Comparison of ENCODE assay signal across 8 cellular contexts in the genomic region with DNA sequence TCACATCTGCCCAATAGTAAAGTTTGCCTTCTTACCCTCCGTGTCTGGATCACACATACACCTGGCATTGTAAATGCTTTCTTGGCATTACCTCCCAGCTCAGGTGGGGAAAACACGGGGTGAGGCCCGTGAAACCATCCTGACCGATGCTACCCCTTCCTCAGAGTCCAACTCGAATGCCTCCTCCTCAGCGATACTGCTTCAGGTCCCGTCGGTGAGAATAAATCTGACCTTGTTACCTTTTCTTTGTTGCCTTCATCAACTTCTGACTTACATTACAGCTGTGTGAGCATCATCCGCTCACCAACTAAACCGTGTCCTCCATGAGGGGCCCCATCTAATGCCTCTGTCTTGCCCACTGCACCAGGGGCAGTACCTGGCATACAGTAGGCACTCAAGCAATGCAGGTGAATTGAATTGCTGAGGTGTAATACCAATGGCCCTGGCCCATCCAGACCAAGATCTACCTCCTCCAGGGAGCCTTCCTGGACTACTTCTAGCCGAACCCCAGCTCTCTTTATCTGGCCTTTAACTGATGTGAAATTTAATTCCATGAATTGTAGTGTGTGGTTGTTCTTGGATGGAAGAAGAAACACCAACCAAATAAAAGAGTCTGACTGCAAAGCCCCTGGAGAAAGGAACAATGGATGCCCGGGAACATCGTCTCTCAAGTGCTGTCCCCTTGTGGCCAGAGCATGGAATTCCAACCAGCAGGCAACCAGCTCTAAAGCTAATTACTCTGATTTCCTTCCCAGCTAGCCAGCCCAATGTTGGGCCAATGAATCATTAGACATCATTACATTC.
DNase-seq lines count a peak whose midpoint lies in the region; ATAC-seq and TF ChIP-seq lines count a peak whose summit lies in the region.

No MANE protein-coding gene starts in this region.

- H3K9me3 ChIP-seq in hepatocyte (ENCODE audit: low read depth), result no peaks in the 10 kb centered on the region
- H3K9me3 ChIP-seq in stomach, result no peaks in the 10 kb centered on the region

- WGBS in hepatocyte (ENCODE audit: low lambda C conversion rate, missing lambda C conversion rate), result 77% methylated on average over 13 of the region's 13 CpGs
- 72 to 77% (median 75%) methylated on average over 11 to 13 of the region's 13 CpGs for WGBS in stomach, 5 donors

- no peak overlapping the region for H3K4me3 ChIP-seq in hepatocyte
- no peak overlapping the region for H3K4me3 ChIP-seq in stomach

- peak; percentile 74 for TF ChIP-seq CTCF in hepatocyte (IDR thresholded peaks at IDR 0.05; ENCODE audit: poor library complexity)
- peak in 5 of 7 experiments; percentile 53 to 72 (median 70) for TF ChIP-seq CTCF in stomach (IDR thresholded peaks at IDR 0.05)

- peaks cover 3 to 20% (median 4%) of the 10 kb centered on the region in 5 donors for H3K27me3 Mint-ChIP-seq in naive thymus-derived CD8-positive, alpha-beta T cell

- H4K20me1 ChIP-seq in hepatocyte (ENCODE audit: insufficient read depth, poor library complexity, severe bottlenecking), result no peaks in the 10 kb centered on the region

- H3K4me2 ChIP-seq in hepatocyte, result no peak overlapping the region

- POLR2A ChIA-PET in naive thymus-derived CD8-positive, alpha-beta T cell (lab: Charles Lee), result no interaction called here

- H3K4me3 Mint-ChIP-seq in naive thymus-derived CD8-positive, alpha-beta T cell, result no peak overlapping the region

- no peaks in the 10 kb centered on the region for H3K79me2 ChIP-seq in hepatocyte

- peaks cover 0 to 2% (median 0%) of the 10 kb centered on the region in 9 donors for H3K9me3 Mint-ChIP-seq in naive thymus-derived CD8-positive, alpha-beta T cell

- H3K36me3 Mint-ChIP-seq in naive thymus-derived CD8-positive, alpha-beta T cell, result no peaks in the 10 kb centered on the region

- H3K4me1 ChIP-seq in hepatocyte (ENCODE audit: insufficient read depth) (no peaks in the 10 kb centered on the region), stomach (no peaks in the 10 kb centered on the region)

- H3K36me3 ChIP-seq in hepatocyte (replicated peaks; ENCODE audit: insufficient read depth, low read depth), result no peaks in the 10 kb centered on the region
- no peaks in the 10 kb centered on the region for H3K36me3 ChIP-seq in stomach

- peak in 2 of 3 donors; percentile 1 to 2 for DNase-seq in stimulated activated CD4-positive, alpha-beta T cell treated with anti-CD3 and anti-CD28 coated beads, Interleukin-12 subunit alpha, Interleukin-12 subunit beta, amount 100 ng/mL, for 48 hours (ENCODE audit: low read depth in 2 of 3, low spot score in 1 of 3)
- DNase-seq in stimulated activated CD4-positive, alpha-beta T cell treated with anti-CD3 and anti-CD28 coated beads, Interleukin-12 subunit alpha, Interleukin-12 subunit beta, amount 100 ng/mL, for 4 hours, result no peak
- peak; percentile 8 for DNase-seq in NCI-H1694 treated with DMSO at 0.1 percent for 48 hours (lab: John Stamatoyannopoulos, UW)
- DNase-seq in activated CD4-positive, alpha-beta T cell treated with anti-CD3 and anti-CD28 coated beads, Interleukin-2, amount 50 U/mL, for 48 hours, result peak; percentile 5 to 30
- DNase-seq in hepatocyte (ENCODE audit: low spot score), result peak; percentile 64
- no peak for DNase-seq in stomach
- no peak for DNase-seq in naive thymus-derived CD8-positive, alpha-beta T cell

- no peak overlapping the region for H3K27ac ChIP-seq in hepatocyte
- H3K27ac ChIP-seq in stomach, result no peak overlapping the region

- no peaks in the 10 kb centered on the region for H3K4me1 Mint-ChIP-seq in naive thymus-derived CD8-positive, alpha-beta T cell

- no peak for TF ChIP-seq POLR2A in stomach (IDR thresholded peaks at IDR 0.05)

- H3K27me3 ChIP-seq in hepatocyte (no peaks in the 10 kb centered on the region), stomach (peaks cover 0 to 9% (median 0%) of the 10 kb centered on the region in 3 donors)

- intact Hi-C loops in stomach (cut with DNase I; ENCODE audit: low total_unique reads), result no loop called here

- no peak for ATAC-seq in GM19397 (IDR thresholded peaks at IDR 0.05; ENCODE audit: unreplicated experiment)
- ATAC-seq in naive thymus-derived CD8-positive, alpha-beta T cell, result no peak

- no peak overlapping the region for H2AFZ ChIP-seq in hepatocyte

- H3K9me2 ChIP-seq in hepatocyte (replicated peaks; ENCODE audit: insufficient read depth), result no peaks in the 10 kb centered on the region

- no peak for TF ChIP-seq EP300 in stomach (IDR thresholded peaks at IDR 0.05)

- H3K27ac Mint-ChIP-seq in naive thymus-derived CD8-positive, alpha-beta T cell, result no peak overlapping the region

Comparison
In these comparisons a context has a peak if more than half of its experiments do, and no peak if none do; other contexts are left out.
1. DNase-seq: peak in stimulated activated CD4-positive, alpha-beta T cell treated with anti-CD3 and anti-CD28 coated beads, Interleukin-12 subunit alpha, Interleukin-12 subunit beta, amount 100 ng/mL, for 48 hours (2 of 3), NCI-H1694 treated with DMSO at 0.1 percent for 48 hours (single experiment), activated CD4-positive, alpha-beta T cell treated with anti-CD3 and anti-CD28 coated beads, Interleukin-2, amount 50 U/mL, for 48 hours (2 of 2) and hepatocyte (single experiment); none in stimulated activated CD4-positive, alpha-beta T cell treated with anti-CD3 and anti-CD28 coated beads, Interleukin-12 subunit alpha, Interleukin-12 subunit beta, amount 100 ng/mL, for 4 hours (single experiment), stomach (single experiment) and naive thymus-derived CD8-positive, alpha-beta T cell (0 of 10).